In genomic region chr7:139034336-139034735, GRCh38 we compare ENCODE assay signal across 10 cellular contexts. TPM values are rescaled to one million over a fixed set of nuclear protein-coding genes. Genes with fewer than 3 reads are reported as not detected.
A peak's percentile ranks its signal among the peaks of the same experiment; 100 is the strongest.
DNase-seq lines count a peak whose midpoint lies in the region; ATAC-seq and TF ChIP-seq lines count a peak whose summit lies in the region.
"Had no signal": no experiment of that assay in that cellular context is flagged by ENCODE, and none has a peak within 500 bp of the region (broad histone marks: within the 10 kb centered on the region; RNA-seq: fewer than 3 reads in every experiment).

No MANE protein-coding gene starts in this region.

- H4K20me1 ChIP-seq in SK-N-SH (ENCODE audit: insufficient read depth) (peaks cover 4% of the 10 kb centered on the region; the same call in 1 of the 2 replicates), PC-9 (ENCODE audit: insufficient read depth) (peaks cover 14% of the 10 kb centered on the region)

- BruUV-seq in PC-9 (replicated peaks; lab: Mats Ljungman, UMichigan): no TSS peak

- TF ChIP-seq CTCF in SK-N-SH (IDR thresholded peaks at IDR 0.05) (no peak), PC-9 (conservative IDR thresholded peaks at IDR 0.05) (no peak), choroid plexus epithelial cell (conservative IDR thresholded peaks at IDR 0.05; ENCODE audit: low read depth, low read length) (no peak)

- POLR2A ChIA-PET in SK-N-SH (lab: Yijun Ruan, JAX) (interaction anchor here (1.1 to 1.4 kb wide), 3 partner anchors 48 to 99 kb away, joined by 3 to 7 read pairs (median 5); no protein-coding TSS in a partner anchor), PC-9 (lab: Charles Lee; ENCODE audit: unreplicated experiment) (no interaction called here)

- no peak for ATAC-seq in SK-N-SH treated with all-trans-retinoic acid at 6 μM for 48 hours
- no peak for ATAC-seq in HG03039 (IDR thresholded peaks at IDR 0.05; ENCODE audit: unreplicated experiment)
- ATAC-seq: gastrocnemius medialis had no signal

- CTCF ChIA-PET in SK-N-SH (lab: Yijun Ruan, JAX) (interaction anchor here (1.0 to 8.7 kb wide), 11 partner anchors 9 to 148 kb away, joined by 3 to 64 read pairs (median 5); no protein-coding TSS in a partner anchor), PC-9 (lab: Charles Lee) (no interaction called here)

- H3K9me3 ChIP-seq in SK-N-SH (no peaks in the 10 kb centered on the region), PC-9 (ENCODE audit: insufficient read depth, low read depth) (no peaks in the 10 kb centered on the region)
- H3K9me3 ChIP-seq: gastrocnemius medialis had no signal

- H3K36me3 ChIP-seq in SK-N-SH (replicated peaks in 1 of 2; ENCODE audit: control insufficient read depth in 1 of 2, insufficient read depth in 2 of 2, low read length in 1 of 2): peaks cover 29 to 48% of the 10 kb centered on the region in 2 experiments
- H3K36me3 ChIP-seq in PC-9 (ENCODE audit: low read depth): peaks cover 37% of the 10 kb centered on the region
- peaks cover 6% of the 10 kb centered on the region for H3K36me3 ChIP-seq in rectal smooth muscle tissue (ENCODE audit: control insufficient read depth, insufficient read depth, low read length)
- H3K36me3 ChIP-seq: gastrocnemius medialis had no signal

- peaks cover 59% of the 10 kb centered on the region for H3K79me2 ChIP-seq in SK-N-SH (ENCODE audit: insufficient read depth)
- peaks cover 36% of the 10 kb centered on the region for H3K79me2 ChIP-seq in PC-9 (ENCODE audit: low read depth)

- no peak for TF ChIP-seq RAD21 in SK-N-SH (IDR thresholded peaks at IDR 0.05; ENCODE audit: low read length)

- WGBS in SK-N-SH (ENCODE audit: low lambda C conversion rate): 69% methylated on average over 5 of the region's 5 CpGs

- DNase-seq in SK-N-SH: no peak
- DNase-seq in PC-9: peak in 1 of 2 experiments; percentile 45
- DNase-seq in choroid plexus epithelial cell (ENCODE audit: low read depth): no peak
- no peak for DNase-seq in NAMALWA (ENCODE audit: low spot score)
- DNase-seq in activated CD4-positive, CD25-positive, alpha-beta regulatory T cell treated with anti-CD3 and anti-CD28 coated beads, Interleukin-2, amount 50 U/mL, for 72 hours: no peak
- DNase-seq: gastrocnemius medialis, occipital lobe had no signal

- H3K27me3 ChIP-seq in SK-N-SH (ENCODE audit: insufficient read depth) (no peaks in the 10 kb centered on the region), PC-9 (ENCODE audit: insufficient read depth, low read depth) (no peaks in the 10 kb centered on the region), rectal smooth muscle tissue (ENCODE audit: control insufficient read depth, insufficient read depth, low read length) (no peaks in the 10 kb centered on the region)

- H3K4me2 ChIP-seq in SK-N-SH (peak overlapping the region; percentile 87), PC-9 (peak overlapping the region; percentile 86)

- H3K9ac ChIP-seq in SK-N-SH (peak overlapping the region; percentile 84; the same call in 1 of the 2 replicates), rectal smooth muscle tissue (ENCODE audit: low read length) (no peak overlapping the region)

- H3K27ac ChIP-seq in SK-N-SH (ENCODE audit: low read depth in 2 of 2, low read length in 1 of 2): no peak overlapping the region; a peak in 1 of 4 replicates
- H3K27ac ChIP-seq in PC-9: peak overlapping the region; percentile 4; the same call in 1 of the 2 replicates
- H3K27ac ChIP-seq in rectal smooth muscle tissue (ENCODE audit: low read depth, low read length): no peak overlapping the region

- H3K9me2 ChIP-seq in SK-N-SH (no peaks in the 10 kb centered on the region), PC-9 (ENCODE audit: insufficient read depth) (no peaks in the 10 kb centered on the region)

- H2AFZ ChIP-seq in SK-N-SH (ENCODE audit: low read depth) (no peak overlapping the region), PC-9 (no peak overlapping the region)

- H3K4me1 ChIP-seq in SK-N-SH (ENCODE audit: control insufficient read depth in 1 of 2, insufficient read depth in 2 of 2, low read depth in 1 of 2, low read length in 1 of 2) (peaks cover 9 to 20% of the 10 kb centered on the region in 2 experiments; a peak in 3 of 4 replicates), PC-9 (replicated peaks; ENCODE audit: insufficient read depth) (peaks cover 15% of the 10 kb centered on the region), rectal smooth muscle tissue (ENCODE audit: control insufficient read depth, insufficient read depth, low read length) (no peaks in the 10 kb centered on the region)
- H3K4me1 ChIP-seq: gastrocnemius medialis had no signal

- H3K4me3 ChIP-seq in SK-N-SH (ENCODE audit: low read depth in 2 of 2, low read length in 1 of 2) (peak overlapping the region; percentile 69 to 86), PC-9 (peak overlapping the region; percentile 95), choroid plexus epithelial cell (ENCODE audit: low read depth, low read length) (peak overlapping the region; percentile 87), rectal smooth muscle tissue (ENCODE audit: low read length) (peak overlapping the region; percentile 88)

- H3F3A ChIP-seq in SK-N-SH (replicated peaks; ENCODE audit: insufficient read depth) (peaks cover 2% of the 10 kb centered on the region), PC-9 (ENCODE audit: insufficient read depth, low read depth) (peaks cover 25% of the 10 kb centered on the region)

- TF ChIP-seq EP300 in SK-N-SH (IDR thresholded peaks at IDR 0.05; ENCODE audit: borderline replicate concordance in 1 of 2, low read depth in 1 of 2, low read length in 1 of 2): no peak

- intact Hi-C loops in PC-9 (cut with micrococcal nuclease; ENCODE audit: unreplicated experiment): loop anchor here (1.0 to 10.0 kb wide), 2 partner anchors 41 to 280 kb away; no protein-coding TSS in a partner anchor

TF ChIP-seq in SK-N-SH, 30 proteins besides CTCF, POLR2A, EP300 and RAD21:
- peak; percentile 53; the same call in 1 of the 2 replicates for TF ChIP-seq FOSL2 (IDR thresholded peaks at IDR 0.05; ENCODE audit: borderline replicate concordance, low read depth)
- TF ChIP-seq MAX (IDR thresholded peaks at IDR 0.05; ENCODE audit: low read depth): no peak

TF ChIP-seq in SK-N-SH treated with all-trans-retinoic acid at 6 μM for 48 hours, 23 proteins besides CTCF, POLR2A, EP300 and RAD21:
- TF ChIP-seq OSR1 (CRISPR knock-in tag; IDR thresholded peaks at IDR 0.05) (no peak), ISL1 (CRISPR knock-in tag; IDR thresholded peaks at IDR 0.05) (no peak), SNAI2 (CRISPR knock-in tag; IDR thresholded peaks at IDR 0.05) (no peak), GLIS3 (CRISPR knock-in tag; IDR thresholded peaks at IDR 0.05) (no peak), ZFP3 (CRISPR knock-in tag; IDR thresholded peaks at IDR 0.05) (no peak), PATZ1 (CRISPR knock-in tag; IDR thresholded peaks at IDR 0.05; ENCODE audit: borderline replicate concordance) (no peak)
TF ChIP-seq in SK-N-SH treated with all-trans-retinoic acid at 6 μM for 48 hours: peak in this region for 0.

RNA-seq across cellular contexts. Expression of gene ZC3HAV1L, which starts 1.5 kb away (rescaled TPM):
- 9.7 and 14.5 TPM in 2 replicates for polyA plus RNA-seq in SK-N-SH (2012; rRNA removed)
- 9.1 and 10.8 TPM in 2 replicates for polyA plus RNA-seq in SK-N-SH (2012; cell fraction: cytosol; rRNA removed)
- 27.2 TPM in 2 replicates for polyA plus RNA-seq in SK-N-SH (2012; cell fraction: nucleus; rRNA removed)
- total RNA-seq in PC-9 (2021): 34.2 and 34.8 TPM in 2 replicates

RNA-seq across cellular contexts. Expression of gene KIAA1549, which starts 53.1 kb away (rescaled TPM):
- 3.0 and 3.6 TPM in 2 replicates for polyA plus RNA-seq in SK-N-SH (2012; rRNA removed)
- 3.3 and 4.1 TPM in 2 replicates for polyA plus RNA-seq in SK-N-SH (2012; cell fraction: cytosol; rRNA removed)
- 5.3 and 5.7 TPM in 2 replicates for polyA plus RNA-seq in SK-N-SH (2012; cell fraction: nucleus; rRNA removed)
- 20.2 and 26.6 TPM in 2 replicates for total RNA-seq in PC-9 (2021)
